ENCODE assay signal across 11 cellular contexts in genomic region chr15:83919319-83919830, GRCh38.
A peak's percentile ranks its signal among the peaks of the same experiment; 100 is the strongest.
DNase-seq lines count a peak whose midpoint lies in the region; ATAC-seq and TF ChIP-seq lines count a peak whose summit lies in the region.
"Had no signal": no experiment of that assay in that cellular context is flagged by ENCODE, and none has a peak within 500 bp of the region (broad histone marks: within the 10 kb centered on the region; RNA-seq: fewer than 3 reads in every experiment).

No MANE protein-coding gene starts in this region.

- peak; percentile 7 for DNase-seq in activated naive CD4-positive, alpha-beta T cell treated with Interleukin-2 at 50 U/mL for 16 hours
- DNase-seq in activated naive CD4-positive, alpha-beta T cell (lab: John Stamatoyannopoulos, UW), result no peak
- DNase-seq in T-helper 2 cell treated with Interferon-gamma antibody and Interleukin-4, amounts not matched to agents 5 μg/mL and 100 μg/mL, for 36 hours (ENCODE audit: low spot score), result peak; percentile 83
- DNase-seq in body of pancreas (no peak), SW480 (ENCODE audit: low spot score) (no peak), NCI-H345 treated with DMSO at 0.1 percent for 48 hours (lab: John Stamatoyannopoulos, UW; ENCODE audit: unreplicated experiment) (no peak)
- DNase-seq: dermis blood vessel endothelial cell, KG1 had no signal

- no peaks in the 10 kb centered on the region for H3K4me1 ChIP-seq in body of pancreas
- H3K4me1 ChIP-seq: parathyroid adenoma had no signal

- no peak for TF ChIP-seq POLR2A in body of pancreas (IDR thresholded peaks at IDR 0.05)

- H3K27me3 Mint-ChIP-seq in T-helper 2 cell treated with Interferon-gamma antibody and Interleukin-4, amounts not matched to agents 5 μg/mL and 100 μg/mL, for 36 hours (ENCODE audit: low read depth), result peaks cover 3% of the 10 kb centered on the region
- peaks cover 18% of the 10 kb centered on the region for H3K27me3 Mint-ChIP-seq in stimulated activated naive CD8-positive, alpha-beta T cell treated with anti-CD3 and anti-CD28 coated beads, Interleukin-15, Interleukin-2, amounts not matched to agents 100 ng/mL and 50 ng/mL, for 24 hours

- ATAC-seq in HG02623 (IDR thresholded peaks at IDR 0.05; ENCODE audit: unreplicated experiment) (peak; percentile 46), body of pancreas (no peak)

- peaks cover 22% of the 10 kb centered on the region for H3K4me1 Mint-ChIP-seq in T-helper 2 cell treated with Interferon-gamma antibody and Interleukin-4, amounts not matched to agents 5 μg/mL and 100 μg/mL, for 36 hours (ENCODE audit: low read depth)
- H3K4me1 Mint-ChIP-seq in stimulated activated naive CD8-positive, alpha-beta T cell treated with anti-CD3 and anti-CD28 coated beads, Interleukin-15, Interleukin-2, amounts not matched to agents 100 ng/mL and 50 ng/mL, for 24 hours (ENCODE audit: low read depth), result peaks cover 19% of the 10 kb centered on the region

- intact Hi-C loops in body of pancreas (cut with DNase I), result no loop called here

- no peak for TF ChIP-seq CTCF in body of pancreas (IDR thresholded peaks at IDR 0.05)

- no peaks in the 10 kb centered on the region for H3K9me3 Mint-ChIP-seq in T-helper 2 cell treated with Interferon-gamma antibody and Interleukin-4, amounts not matched to agents 5 μg/mL and 100 μg/mL, for 36 hours
- H3K9me3 Mint-ChIP-seq in stimulated activated naive CD8-positive, alpha-beta T cell treated with anti-CD3 and anti-CD28 coated beads, Interleukin-15, Interleukin-2, amounts not matched to agents 100 ng/mL and 50 ng/mL, for 24 hours, result no peaks in the 10 kb centered on the region

- no peaks in the 10 kb centered on the region for H3K9me3 ChIP-seq in body of pancreas

- no peak overlapping the region for H3K27ac ChIP-seq in body of pancreas
- H3K27ac ChIP-seq: parathyroid adenoma had no signal

- H3K36me3 ChIP-seq in body of pancreas (replicated peaks in 1 of 2; ENCODE audit: insufficient read depth in 1 of 2, low read depth in 2 of 2), result no peaks in the 10 kb centered on the region

- H3K4me3 Mint-ChIP-seq in T-helper 2 cell treated with Interferon-gamma antibody and Interleukin-4, amounts not matched to agents 5 μg/mL and 100 μg/mL, for 36 hours, result peak overlapping the region; percentile 74
- no peak overlapping the region for H3K4me3 Mint-ChIP-seq in stimulated activated naive CD8-positive, alpha-beta T cell treated with anti-CD3 and anti-CD28 coated beads, Interleukin-15, Interleukin-2, amounts not matched to agents 100 ng/mL and 50 ng/mL, for 24 hours

- H3K36me3 Mint-ChIP-seq in T-helper 2 cell treated with Interferon-gamma antibody and Interleukin-4, amounts not matched to agents 5 μg/mL and 100 μg/mL, for 36 hours (ENCODE audit: low read depth), result no peaks in the 10 kb centered on the region
- H3K36me3 Mint-ChIP-seq in stimulated activated naive CD8-positive, alpha-beta T cell treated with anti-CD3 and anti-CD28 coated beads, Interleukin-15, Interleukin-2, amounts not matched to agents 100 ng/mL and 50 ng/mL, for 24 hours (ENCODE audit: low read depth), result no peaks in the 10 kb centered on the region

- H3K4me3 ChIP-seq in body of pancreas, result no peak overlapping the region

- H3K27ac Mint-ChIP-seq in T-helper 2 cell treated with Interferon-gamma antibody and Interleukin-4, amounts not matched to agents 5 μg/mL and 100 μg/mL, for 36 hours, result peak overlapping the region; percentile 86
- peak overlapping the region; percentile 70 for H3K27ac Mint-ChIP-seq in stimulated activated naive CD8-positive, alpha-beta T cell treated with anti-CD3 and anti-CD28 coated beads, Interleukin-15, Interleukin-2, amounts not matched to agents 100 ng/mL and 50 ng/mL, for 24 hours

- 78 to 79% methylated on average over 5 of the region's 5 CpGs for WGBS in body of pancreas, 2 donors

- no peaks in the 10 kb centered on the region for H3K27me3 ChIP-seq in body of pancreas

Comparison
In these comparisons a context has a peak if more than half of its experiments do, and no peak if none do; other contexts are left out.
1. DNase-seq: peak in activated naive CD4-positive, alpha-beta T cell treated with Interleukin-2 at 50 U/mL for 16 hours (single experiment) and T-helper 2 cell treated with Interferon-gamma antibody and Interleukin-4, amounts not matched to agents 5 μg/mL and 100 μg/mL, for 36 hours (single experiment); none in activated naive CD4-positive, alpha-beta T cell (0 of 4), body of pancreas (0 of 4), SW480 (single experiment) and NCI-H345 treated with DMSO at 0.1 percent for 48 hours (single experiment).